7 cellular contexts compared by ENCODE assay signal in the genomic region with DNA sequence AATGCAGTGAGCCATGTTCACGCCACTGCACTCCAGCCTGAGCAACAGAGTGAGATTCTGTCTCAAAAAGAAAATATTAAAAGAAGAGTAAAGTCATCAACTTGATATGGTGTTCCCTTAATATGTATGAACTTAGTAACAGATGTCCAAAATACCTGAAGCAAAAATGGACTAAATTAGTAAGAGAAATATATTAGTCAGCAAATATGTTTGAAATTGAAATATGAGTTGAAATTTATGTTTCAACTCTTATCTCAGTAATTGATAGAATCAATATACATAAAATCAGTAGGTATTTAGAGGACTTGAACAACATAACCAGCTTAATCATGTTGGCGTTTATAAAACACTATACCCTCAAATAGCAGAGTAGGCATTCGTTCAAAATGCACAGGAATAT.
"Had no signal": no experiment of that assay in that cellular context is flagged by ENCODE, and none has a peak within 500 bp of the region (broad histone marks: within the 10 kb centered on the region; RNA-seq: fewer than 3 reads in every experiment).

No MANE protein-coding gene starts in this region.

- DNase-seq: GDM1, GF-D8 had no signal

- H3K4me3 ChIP-seq: GM12878 had no signal

- ATAC-seq: GM12878 had no signal

- FAIRE-seq: GM12878, GM12891, GM12892, GM18507, GM19239 had no signal
